ENCODE assay signal across 8 cellular contexts in genomic region chr1:162696286-162696862, GRCh38.
DNase-seq lines count a peak whose midpoint lies in the region; ATAC-seq, FAIRE-seq and TF ChIP-seq lines count a peak whose summit lies in the region.

No MANE protein-coding gene starts in this region.

- intact Hi-C loops in lower lobe of right lung (cut with DNase I): no loop called here

- H3K27ac ChIP-seq in ectodermal cell (ENCODE audit: insufficient read depth, low read depth, low read length, poor library complexity, severe bottlenecking) (peak overlapping the region; percentile 76), lower lobe of right lung (no peak overlapping the region)

- no peak for TF ChIP-seq CTCF in lower lobe of right lung (IDR thresholded peaks at IDR 0.05)

- H3K4me1 ChIP-seq in ectodermal cell (ENCODE audit: control insufficient read depth, insufficient read depth, low read length) (peaks cover 33% of the 10 kb centered on the region), lower lobe of right lung (peaks cover 32% of the 10 kb centered on the region)

- no peaks in the 10 kb centered on the region for H3K9me3 ChIP-seq in ectodermal cell (ENCODE audit: control insufficient read depth, low read length)
- H3K9me3 ChIP-seq in lower lobe of right lung: no peaks in the 10 kb centered on the region

- H3K27me3 ChIP-seq in ectodermal cell (ENCODE audit: control insufficient read depth, insufficient read depth, low read length, poor library complexity, severe bottlenecking) (no peaks in the 10 kb centered on the region), lower lobe of right lung (ENCODE audit: low read depth) (no peaks in the 10 kb centered on the region)

- DNase-seq in H4 (ENCODE audit: low spot score) (peak; percentile 90), NCI-H69 (lab: John Stamatoyannopoulos, UW) (peak; percentile 98), lower lobe of right lung (peak; percentile 48), urothelium cell line (ENCODE audit: low spot score) (peak; percentile 79), activated T-cell treated with anti-CD3 and anti-CD28 coated beads for 4 hours (no peak), T-helper 9 cell (no peak)

- FAIRE-seq in urothelium cell line (lab: Jason Lieb, UNC): no peak

- H3K4me3 ChIP-seq in ectodermal cell (ENCODE audit: insufficient read depth, low read depth, low read length) (peak overlapping the region; percentile 10), lower lobe of right lung (no peak overlapping the region)

- H3K36me3 ChIP-seq in ectodermal cell (ENCODE audit: control insufficient read depth, insufficient read depth, low read length): no peaks in the 10 kb centered on the region
- H3K36me3 ChIP-seq in lower lobe of right lung: no peaks in the 10 kb centered on the region

- 12 to 16% methylated on average over 5 of the region's 5 CpGs for WGBS in ectodermal cell, 2 experiments

- ATAC-seq in lower lobe of right lung: peak; percentile 86 to 92
- ATAC-seq in HG02970 (IDR thresholded peaks at IDR 0.05; ENCODE audit: low FRiP score, unreplicated experiment): no peak

Comparison
In these comparisons a context has a peak if more than half of its experiments do, and no peak if none do; other contexts are left out.
1. DNase-seq: peak in H4 (single experiment), NCI-H69 (single experiment), lower lobe of right lung (single experiment) and urothelium cell line (single experiment); none in activated T-cell treated with anti-CD3 and anti-CD28 coated beads for 4 hours (single experiment) and T-helper 9 cell (single experiment).